1 cellular context compared by ENCODE assay signal in genomic region chr5:94670726-94671125, GRCh38.
TF ChIP-seq lines count a peak whose summit lies in the region.

No MANE protein-coding gene starts in this region.

TF ChIP-seq in IMR-90, 13 proteins besides CTCF, POLR2A, EP300 and RAD21:
- TF ChIP-seq CEBPB (IDR thresholded peaks at IDR 0.05; ENCODE audit: low read depth, low read length) (no peak), NFE2L2 (IDR thresholded peaks at IDR 0.05; ENCODE audit: low read depth, low read length) (no peak), RFX5 (IDR thresholded peaks at IDR 0.05; ENCODE audit: low read depth, low read length) (no peak), ELK1 (IDR thresholded peaks at IDR 0.05; ENCODE audit: borderline replicate concordance, low read depth, low read length) (no peak), MAFK (IDR thresholded peaks at IDR 0.05; ENCODE audit: low read depth, low read length) (no peak), MXI1 (IDR thresholded peaks at IDR 0.05; ENCODE audit: borderline replicate concordance, low read depth, low read length) (no peak), BHLHE40 (IDR thresholded peaks at IDR 0.05; ENCODE audit: low read depth, low read length) (no peak), RCOR1 (IDR thresholded peaks at IDR 0.05; ENCODE audit: insufficient replicate concordance, low read length) (no peak), USF2 (IDR thresholded peaks at IDR 0.05; ENCODE audit: low read depth, low read length) (no peak), MAZ (IDR thresholded peaks at IDR 0.05; ENCODE audit: borderline replicate concordance, low read depth, low read length) (no peak), SMC3 (IDR thresholded peaks at IDR 0.05; ENCODE audit: low read depth, low read length) (no peak), FOS (IDR thresholded peaks at IDR 0.05; ENCODE audit: low read depth, low read length) (no peak), CHD1 (IDR thresholded peaks at IDR 0.05; ENCODE audit: low read depth, low read length) (no peak)
